ENCODE assay signal across 2 cellular contexts in the genomic region with DNA sequence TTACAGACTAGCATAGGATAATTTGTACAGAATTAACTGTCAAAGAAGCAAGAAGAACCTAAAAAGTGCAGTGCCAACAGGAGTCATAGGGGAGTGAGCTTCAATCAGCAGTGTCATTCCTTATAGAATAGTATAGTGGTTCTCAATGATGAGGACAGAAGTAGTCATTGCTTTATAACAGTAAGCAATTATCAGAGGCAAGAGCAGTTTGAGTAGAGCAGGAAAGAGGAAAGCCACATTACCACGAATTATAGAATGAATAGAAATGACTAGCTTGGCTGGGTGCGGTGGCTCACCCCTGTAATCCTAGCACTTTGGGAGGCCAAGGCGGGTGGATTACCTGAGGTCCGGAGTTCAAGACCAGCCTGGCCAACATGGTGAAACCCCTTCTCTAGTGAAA.
TF ChIP-seq lines count a peak whose summit lies in the region.

No MANE protein-coding gene starts in this region.

TF ChIP-seq in IMR-90, 13 proteins besides CTCF, POLR2A, EP300 and RAD21:
- TF ChIP-seq CHD1 (IDR thresholded peaks at IDR 0.05; ENCODE audit: low read depth, low read length) (no peak), NFE2L2 (IDR thresholded peaks at IDR 0.05; ENCODE audit: low read depth, low read length) (no peak), MAZ (IDR thresholded peaks at IDR 0.05; ENCODE audit: borderline replicate concordance, low read depth, low read length) (no peak), RFX5 (IDR thresholded peaks at IDR 0.05; ENCODE audit: low read depth, low read length) (no peak), MAFK (IDR thresholded peaks at IDR 0.05; ENCODE audit: low read depth, low read length) (no peak), BHLHE40 (IDR thresholded peaks at IDR 0.05; ENCODE audit: low read depth, low read length) (no peak), CEBPB (IDR thresholded peaks at IDR 0.05; ENCODE audit: low read depth, low read length) (no peak), SMC3 (IDR thresholded peaks at IDR 0.05; ENCODE audit: low read depth, low read length) (no peak), FOS (IDR thresholded peaks at IDR 0.05; ENCODE audit: low read depth, low read length) (no peak), RCOR1 (IDR thresholded peaks at IDR 0.05; ENCODE audit: insufficient replicate concordance, low read length) (no peak), MXI1 (IDR thresholded peaks at IDR 0.05; ENCODE audit: borderline replicate concordance, low read depth, low read length) (no peak)
- TF ChIP-seq, protein P1, sequence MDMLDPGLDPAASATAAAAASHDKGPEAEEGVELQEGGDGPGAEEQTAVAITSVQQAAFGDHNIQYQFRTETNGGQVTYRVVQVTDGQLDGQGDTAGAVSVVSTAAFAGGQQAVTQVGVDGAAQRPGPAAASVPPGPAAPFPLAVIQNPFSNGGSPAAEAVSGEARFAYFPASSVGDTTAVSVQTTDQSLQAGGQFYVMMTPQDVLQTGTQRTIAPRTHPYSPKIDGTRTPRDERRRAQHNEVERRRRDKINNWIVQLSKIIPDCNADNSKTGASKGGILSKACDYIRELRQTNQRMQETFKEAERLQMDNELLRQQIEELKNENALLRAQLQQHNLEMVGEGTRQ (IDR thresholded peaks at IDR 0.05; ENCODE audit: low read depth, low read length): no peak
- TF ChIP-seq, protein P2, sequence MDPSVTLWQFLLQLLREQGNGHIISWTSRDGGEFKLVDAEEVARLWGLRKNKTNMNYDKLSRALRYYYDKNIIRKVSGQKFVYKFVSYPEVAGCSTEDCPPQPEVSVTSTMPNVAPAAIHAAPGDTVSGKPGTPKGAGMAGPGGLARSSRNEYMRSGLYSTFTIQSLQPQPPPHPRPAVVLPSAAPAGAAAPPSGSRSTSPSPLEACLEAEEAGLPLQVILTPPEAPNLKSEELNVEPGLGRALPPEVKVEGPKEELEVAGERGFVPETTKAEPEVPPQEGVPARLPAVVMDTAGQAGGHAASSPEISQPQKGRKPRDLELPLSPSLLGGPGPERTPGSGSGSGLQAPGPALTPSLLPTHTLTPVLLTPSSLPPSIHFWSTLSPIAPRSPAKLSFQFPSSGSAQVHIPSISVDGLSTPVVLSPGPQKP (IDR thresholded peaks at IDR 0.05; ENCODE audit: borderline replicate concordance, low read depth, low read length): no peak

TF ChIP-seq in WTC11, 78 proteins besides CTCF, POLR2A, EP300 and RAD21:
- TF ChIP-seq, protein P3, sequence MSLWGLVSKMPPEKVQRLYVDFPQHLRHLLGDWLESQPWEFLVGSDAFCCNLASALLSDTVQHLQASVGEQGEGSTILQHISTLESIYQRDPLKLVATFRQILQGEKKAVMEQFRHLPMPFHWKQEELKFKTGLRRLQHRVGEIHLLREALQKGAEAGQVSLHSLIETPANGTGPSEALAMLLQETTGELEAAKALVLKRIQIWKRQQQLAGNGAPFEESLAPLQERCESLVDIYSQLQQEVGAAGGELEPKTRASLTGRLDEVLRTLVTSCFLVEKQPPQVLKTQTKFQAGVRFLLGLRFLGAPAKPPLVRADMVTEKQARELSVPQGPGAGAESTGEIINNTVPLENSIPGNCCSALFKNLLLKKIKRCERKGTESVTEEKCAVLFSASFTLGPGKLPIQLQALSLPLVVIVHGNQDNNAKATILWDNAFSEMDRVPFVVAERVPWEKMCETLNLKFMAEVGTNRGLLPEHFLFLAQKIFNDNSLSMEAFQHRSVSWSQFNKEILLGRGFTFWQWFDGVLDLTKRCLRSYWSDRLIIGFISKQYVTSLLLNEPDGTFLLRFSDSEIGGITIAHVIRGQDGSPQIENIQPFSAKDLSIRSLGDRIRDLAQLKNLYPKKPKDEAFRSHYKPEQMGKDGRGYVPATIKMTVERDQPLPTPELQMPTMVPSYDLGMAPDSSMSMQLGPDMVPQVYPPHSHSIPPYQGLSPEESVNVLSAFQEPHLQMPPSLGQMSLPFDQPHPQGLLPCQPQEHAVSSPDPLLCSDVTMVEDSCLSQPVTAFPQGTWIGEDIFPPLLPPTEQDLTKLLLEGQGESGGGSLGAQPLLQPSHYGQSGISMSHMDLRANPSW (CRISPR knock-in tag; conservative IDR thresholded peaks at IDR 0.05; ENCODE audit: low read depth): no peak
- TF ChIP-seq CREB1 (CRISPR knock-in tag; IDR thresholded peaks at IDR 0.05): no peak
- TF ChIP-seq ZNF396 (CRISPR knock-in tag; IDR thresholded peaks at IDR 0.05; ENCODE audit: borderline replicate concordance): no peak
- no peak for TF ChIP-seq EMX1 (CRISPR knock-in tag; IDR thresholded peaks at IDR 0.05)
- TF ChIP-seq, protein P4, sequence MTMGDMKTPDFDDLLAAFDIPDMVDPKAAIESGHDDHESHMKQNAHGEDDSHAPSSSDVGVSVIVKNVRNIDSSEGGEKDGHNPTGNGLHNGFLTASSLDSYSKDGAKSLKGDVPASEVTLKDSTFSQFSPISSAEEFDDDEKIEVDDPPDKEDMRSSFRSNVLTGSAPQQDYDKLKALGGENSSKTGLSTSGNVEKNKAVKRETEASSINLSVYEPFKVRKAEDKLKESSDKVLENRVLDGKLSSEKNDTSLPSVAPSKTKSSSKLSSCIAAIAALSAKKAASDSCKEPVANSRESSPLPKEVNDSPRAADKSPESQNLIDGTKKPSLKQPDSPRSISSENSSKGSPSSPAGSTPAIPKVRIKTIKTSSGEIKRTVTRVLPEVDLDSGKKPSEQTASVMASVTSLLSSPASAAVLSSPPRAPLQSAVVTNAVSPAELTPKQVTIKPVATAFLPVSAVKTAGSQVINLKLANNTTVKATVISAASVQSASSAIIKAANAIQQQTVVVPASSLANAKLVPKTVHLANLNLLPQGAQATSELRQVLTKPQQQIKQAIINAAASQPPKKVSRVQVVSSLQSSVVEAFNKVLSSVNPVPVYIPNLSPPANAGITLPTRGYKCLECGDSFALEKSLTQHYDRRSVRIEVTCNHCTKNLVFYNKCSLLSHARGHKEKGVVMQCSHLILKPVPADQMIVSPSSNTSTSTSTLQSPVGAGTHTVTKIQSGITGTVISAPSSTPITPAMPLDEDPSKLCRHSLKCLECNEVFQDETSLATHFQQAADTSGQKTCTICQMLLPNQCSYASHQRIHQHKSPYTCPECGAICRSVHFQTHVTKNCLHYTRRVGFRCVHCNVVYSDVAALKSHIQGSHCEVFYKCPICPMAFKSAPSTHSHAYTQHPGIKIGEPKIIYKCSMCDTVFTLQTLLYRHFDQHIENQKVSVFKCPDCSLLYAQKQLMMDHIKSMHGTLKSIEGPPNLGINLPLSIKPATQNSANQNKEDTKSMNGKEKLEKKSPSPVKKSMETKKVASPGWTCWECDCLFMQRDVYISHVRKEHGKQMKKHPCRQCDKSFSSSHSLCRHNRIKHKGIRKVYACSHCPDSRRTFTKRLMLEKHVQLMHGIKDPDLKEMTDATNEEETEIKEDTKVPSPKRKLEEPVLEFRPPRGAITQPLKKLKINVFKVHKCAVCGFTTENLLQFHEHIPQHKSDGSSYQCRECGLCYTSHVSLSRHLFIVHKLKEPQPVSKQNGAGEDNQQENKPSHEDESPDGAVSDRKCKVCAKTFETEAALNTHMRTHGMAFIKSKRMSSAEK (CRISPR knock-in tag; IDR thresholded peaks at IDR 0.05; ENCODE audit: borderline replicate concordance): no peak
- TF ChIP-seq, protein P5, sequence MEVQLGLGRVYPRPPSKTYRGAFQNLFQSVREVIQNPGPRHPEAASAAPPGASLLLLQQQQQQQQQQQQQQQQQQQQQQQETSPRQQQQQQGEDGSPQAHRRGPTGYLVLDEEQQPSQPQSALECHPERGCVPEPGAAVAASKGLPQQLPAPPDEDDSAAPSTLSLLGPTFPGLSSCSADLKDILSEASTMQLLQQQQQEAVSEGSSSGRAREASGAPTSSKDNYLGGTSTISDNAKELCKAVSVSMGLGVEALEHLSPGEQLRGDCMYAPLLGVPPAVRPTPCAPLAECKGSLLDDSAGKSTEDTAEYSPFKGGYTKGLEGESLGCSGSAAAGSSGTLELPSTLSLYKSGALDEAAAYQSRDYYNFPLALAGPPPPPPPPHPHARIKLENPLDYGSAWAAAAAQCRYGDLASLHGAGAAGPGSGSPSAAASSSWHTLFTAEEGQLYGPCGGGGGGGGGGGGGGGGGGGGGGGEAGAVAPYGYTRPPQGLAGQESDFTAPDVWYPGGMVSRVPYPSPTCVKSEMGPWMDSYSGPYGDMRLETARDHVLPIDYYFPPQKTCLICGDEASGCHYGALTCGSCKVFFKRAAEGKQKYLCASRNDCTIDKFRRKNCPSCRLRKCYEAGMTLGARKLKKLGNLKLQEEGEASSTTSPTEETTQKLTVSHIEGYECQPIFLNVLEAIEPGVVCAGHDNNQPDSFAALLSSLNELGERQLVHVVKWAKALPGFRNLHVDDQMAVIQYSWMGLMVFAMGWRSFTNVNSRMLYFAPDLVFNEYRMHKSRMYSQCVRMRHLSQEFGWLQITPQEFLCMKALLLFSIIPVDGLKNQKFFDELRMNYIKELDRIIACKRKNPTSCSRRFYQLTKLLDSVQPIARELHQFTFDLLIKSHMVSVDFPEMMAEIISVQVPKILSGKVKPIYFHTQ (CRISPR knock-in tag; IDR thresholded peaks at IDR 0.05): no peak
- TF ChIP-seq, protein P6, sequence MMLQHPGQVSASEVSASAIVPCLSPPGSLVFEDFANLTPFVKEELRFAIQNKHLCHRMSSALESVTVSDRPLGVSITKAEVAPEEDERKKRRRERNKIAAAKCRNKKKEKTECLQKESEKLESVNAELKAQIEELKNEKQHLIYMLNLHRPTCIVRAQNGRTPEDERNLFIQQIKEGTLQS (CRISPR knock-in tag; conservative IDR thresholded peaks at IDR 0.05): no peak
- TF ChIP-seq RORB (CRISPR knock-in tag; IDR thresholded peaks at IDR 0.05): no peak
- TF ChIP-seq NR1H2 (CRISPR knock-in tag; IDR thresholded peaks at IDR 0.05): no peak
- TF ChIP-seq ZBTB21 (CRISPR knock-in tag; IDR thresholded peaks at IDR 0.05; ENCODE audit: borderline replicate concordance): no peak
- TF ChIP-seq ZNF121 (CRISPR knock-in tag; IDR thresholded peaks at IDR 0.05): no peak
- TF ChIP-seq, protein P7, sequence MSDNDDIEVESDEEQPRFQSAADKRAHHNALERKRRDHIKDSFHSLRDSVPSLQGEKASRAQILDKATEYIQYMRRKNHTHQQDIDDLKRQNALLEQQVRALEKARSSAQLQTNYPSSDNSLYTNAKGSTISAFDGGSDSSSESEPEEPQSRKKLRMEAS (CRISPR knock-in tag; IDR thresholded peaks at IDR 0.05): no peak
- TF ChIP-seq, protein P8, sequence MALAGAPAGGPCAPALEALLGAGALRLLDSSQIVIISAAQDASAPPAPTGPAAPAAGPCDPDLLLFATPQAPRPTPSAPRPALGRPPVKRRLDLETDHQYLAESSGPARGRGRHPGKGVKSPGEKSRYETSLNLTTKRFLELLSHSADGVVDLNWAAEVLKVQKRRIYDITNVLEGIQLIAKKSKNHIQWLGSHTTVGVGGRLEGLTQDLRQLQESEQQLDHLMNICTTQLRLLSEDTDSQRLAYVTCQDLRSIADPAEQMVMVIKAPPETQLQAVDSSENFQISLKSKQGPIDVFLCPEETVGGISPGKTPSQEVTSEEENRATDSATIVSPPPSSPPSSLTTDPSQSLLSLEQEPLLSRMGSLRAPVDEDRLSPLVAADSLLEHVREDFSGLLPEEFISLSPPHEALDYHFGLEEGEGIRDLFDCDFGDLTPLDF (CRISPR knock-in tag; IDR thresholded peaks at IDR 0.05): no peak
- TF ChIP-seq, protein P9, sequence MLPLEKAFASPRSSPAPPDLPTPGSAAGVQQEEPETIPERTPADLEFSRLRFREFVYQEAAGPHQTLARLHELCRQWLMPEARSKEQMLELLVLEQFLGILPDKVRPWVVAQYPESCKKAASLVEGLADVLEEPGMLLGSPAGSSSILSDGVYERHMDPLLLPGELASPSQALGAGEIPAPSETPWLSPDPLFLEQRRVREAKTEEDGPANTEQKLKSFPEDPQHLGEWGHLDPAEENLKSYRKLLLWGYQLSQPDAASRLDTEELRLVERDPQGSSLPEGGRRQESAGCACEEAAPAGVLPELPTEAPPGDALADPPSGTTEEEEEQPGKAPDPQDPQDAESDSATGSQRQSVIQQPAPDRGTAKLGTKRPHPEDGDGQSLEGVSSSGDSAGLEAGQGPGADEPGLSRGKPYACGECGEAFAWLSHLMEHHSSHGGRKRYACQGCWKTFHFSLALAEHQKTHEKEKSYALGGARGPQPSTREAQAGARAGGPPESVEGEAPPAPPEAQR (CRISPR knock-in tag; IDR thresholded peaks at IDR 0.05): no peak
- no peak for TF ChIP-seq ZNF317 (CRISPR knock-in tag; IDR thresholded peaks at IDR 0.05; ENCODE audit: borderline replicate concordance, low read depth)
- TF ChIP-seq FOXJ3 (CRISPR knock-in tag; IDR thresholded peaks at IDR 0.05; ENCODE audit: borderline replicate concordance): no peak
- no peak for TF ChIP-seq FOXK1 (CRISPR knock-in tag; IDR thresholded peaks at IDR 0.05)
